In the genomic region with DNA sequence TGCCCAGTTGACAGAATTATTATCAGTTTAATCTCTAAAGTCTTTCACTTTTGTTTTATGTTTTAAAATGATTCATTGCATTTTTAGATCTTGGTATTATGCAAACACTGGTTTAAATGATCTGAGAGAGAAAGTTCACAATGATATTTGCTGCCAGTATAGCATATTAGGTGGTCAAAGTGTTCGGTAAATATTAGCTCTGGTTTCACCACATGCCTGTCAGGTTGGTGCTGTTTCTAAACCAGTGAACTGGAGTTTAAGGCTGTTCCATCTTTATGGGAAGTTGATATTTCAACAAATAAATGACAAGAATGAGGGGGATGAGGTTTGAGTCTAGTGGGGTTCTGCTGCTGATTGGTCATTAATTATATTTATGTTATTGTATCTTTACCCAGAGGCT, we compare ENCODE assay signal across 26 cellular contexts.
DNase-seq lines count a peak whose midpoint lies in the region; FAIRE-seq and TF ChIP-seq lines count a peak whose summit lies in the region.
"Had no signal": no experiment of that assay in that cellular context is flagged by ENCODE, and none has a peak within 500 bp of the region (broad histone marks: within the 10 kb centered on the region; RNA-seq: fewer than 3 reads in every experiment).

No MANE protein-coding gene starts in this region.

- no peak overlapping the region for H3K4me3 Mint-ChIP-seq in progenitor cell of endocrine pancreas (ENCODE audit: low read depth)
- no peak overlapping the region for H3K4me3 Mint-ChIP-seq in activated T-cell treated with anti-CD3 and anti-CD28 coated beads, Interleukin-2, amount 50 U/mL, for 24 hours
- H3K4me3 Mint-ChIP-seq: activated CD8-positive, alpha-beta memory T cell treated with anti-CD3 and anti-CD28 coated beads, Interleukin-2, amount 10 ng/mL, durations not matched to agents 7 days and 5 days had no signal

- FAIRE-seq in H54 (lab: Jason Lieb, UNC): no peak
- FAIRE-seq: bronchial epithelial cell, keratinocyte had no signal

- H3K4me1 Mint-ChIP-seq in progenitor cell of endocrine pancreas (ENCODE audit: low read depth): peaks cover 15% of the 10 kb centered on the region
- H3K4me1 Mint-ChIP-seq in activated T-cell treated with anti-CD3 and anti-CD28 coated beads, Interleukin-2, amount 50 U/mL, for 24 hours (ENCODE audit: low read depth): no peaks in the 10 kb centered on the region
- H3K4me1 Mint-ChIP-seq: activated CD8-positive, alpha-beta memory T cell treated with anti-CD3 and anti-CD28 coated beads, Interleukin-2, amount 10 ng/mL, durations not matched to agents 7 days and 5 days had no signal

- TF ChIP-seq CTCF in VCaP (conservative IDR thresholded peaks at IDR 0.05): no peak
- no peak for TF ChIP-seq CTCF in progenitor cell of endocrine pancreas (IDR thresholded peaks at IDR 0.05; ENCODE audit: unreplicated experiment)

- no peaks in the 10 kb centered on the region for H3K36me3 Mint-ChIP-seq in progenitor cell of endocrine pancreas (ENCODE audit: insufficient read depth)
- H3K36me3 Mint-ChIP-seq in activated T-cell treated with anti-CD3 and anti-CD28 coated beads, Interleukin-2, amount 50 U/mL, for 24 hours (ENCODE audit: low read depth): no peaks in the 10 kb centered on the region
- H3K36me3 Mint-ChIP-seq: activated CD8-positive, alpha-beta memory T cell treated with anti-CD3 and anti-CD28 coated beads, Interleukin-2, amount 10 ng/mL, durations not matched to agents 7 days and 5 days had no signal

- H3K27me3 Mint-ChIP-seq in progenitor cell of endocrine pancreas: peaks cover 3% of the 10 kb centered on the region
- H3K27me3 Mint-ChIP-seq in activated T-cell treated with anti-CD3 and anti-CD28 coated beads, Interleukin-2, amount 50 U/mL, for 24 hours: no peaks in the 10 kb centered on the region
- H3K27me3 Mint-ChIP-seq: activated CD8-positive, alpha-beta memory T cell treated with anti-CD3 and anti-CD28 coated beads, Interleukin-2, amount 10 ng/mL, durations not matched to agents 7 days and 5 days had no signal

- TF ChIP-seq POLR2A in H54 (IDR thresholded peaks at IDR 0.05; ENCODE audit: low read depth, low read length): no peak

- DNase-seq in DMS153 treated with DMSO at 0.1 percent for 48 hours (lab: John Stamatoyannopoulos, UW; ENCODE audit: unreplicated experiment): peak; percentile 57
- peak; percentile 44 for DNase-seq in NCI-H146 treated with DMSO at 0.1 percent for 48 hours (lab: John Stamatoyannopoulos, UW; ENCODE audit: unreplicated experiment)
- DNase-seq in progenitor cell of endocrine pancreas (ENCODE audit: low spot score, unreplicated experiment): no peak
- DNase-seq in activated CD8-positive, alpha-beta memory T cell treated with anti-CD3 and anti-CD28 coated beads, Interleukin-2, amount 50 U/mL, for 4 hours: no peak
- DNase-seq in activated T-cell treated with anti-CD3 and anti-CD28 coated beads, Interleukin-2, amount 50 U/mL, for 24 hours: no peak
- no peak for DNase-seq in H54 (ENCODE audit: insufficient read length, low spot score)
- DNase-seq: activated CD4-positive, CD25-positive, alpha-beta regulatory T cell; activated CD8-positive, alpha-beta memory T cell treated with anti-CD3 and anti-CD28 coated beads, Interleukin-2, amount 10 ng/mL, durations not matched to agents 7 days and 5 days; activated naive CD4-positive, alpha-beta T cell treated with Interleukin-2 at 50 U/mL for 16 hours; colonic mucosa; effector CD8-positive, alpha-beta T cell; glutamatergic neuron; GOT3; IMR-90; mammary epithelial cell; NCI-H1930; NCI-H526 treated with DMSO at 0.1 percent for 48 hours; ovary; right cardiac atrium; RPMI8226; stimulated activated CD4-positive, alpha-beta T cell treated with anti-CD3 and anti-CD28 coated beads, Interleukin-2, amount 100 ng/mL, for 48 hours; T-helper 1 cell; trophoblast cell had no signal

- H3K27ac Mint-ChIP-seq in progenitor cell of endocrine pancreas: peak overlapping the region; percentile 33
- H3K27ac Mint-ChIP-seq in activated T-cell treated with anti-CD3 and anti-CD28 coated beads, Interleukin-2, amount 50 U/mL, for 24 hours: no peak overlapping the region
- H3K27ac Mint-ChIP-seq: activated CD8-positive, alpha-beta memory T cell treated with anti-CD3 and anti-CD28 coated beads, Interleukin-2, amount 10 ng/mL, durations not matched to agents 7 days and 5 days had no signal

- H3K9me3 Mint-ChIP-seq in progenitor cell of endocrine pancreas (ENCODE audit: low read depth): no peaks in the 10 kb centered on the region
- peaks cover 7% of the 10 kb centered on the region for H3K9me3 Mint-ChIP-seq in activated T-cell treated with anti-CD3 and anti-CD28 coated beads, Interleukin-2, amount 50 U/mL, for 24 hours

- H3K27ac ChIP-seq in VCaP: peak overlapping the region; percentile 83
- H3K27ac ChIP-seq: colonic mucosa, ovary had no signal

Comparison
In these comparisons a context has a peak if more than half of its experiments do, and no peak if none do; other contexts are left out.
1. DNase-seq: peak in DMS153 treated with DMSO at 0.1 percent for 48 hours (single experiment) and NCI-H146 treated with DMSO at 0.1 percent for 48 hours (single experiment); none in progenitor cell of endocrine pancreas (single experiment), activated CD8-positive, alpha-beta memory T cell treated with anti-CD3 and anti-CD28 coated beads, Interleukin-2, amount 50 U/mL, for 4 hours (single experiment), activated T-cell treated with anti-CD3 and anti-CD28 coated beads, Interleukin-2, amount 50 U/mL, for 24 hours (single experiment) and H54 (single experiment).